In the genomic region with DNA sequence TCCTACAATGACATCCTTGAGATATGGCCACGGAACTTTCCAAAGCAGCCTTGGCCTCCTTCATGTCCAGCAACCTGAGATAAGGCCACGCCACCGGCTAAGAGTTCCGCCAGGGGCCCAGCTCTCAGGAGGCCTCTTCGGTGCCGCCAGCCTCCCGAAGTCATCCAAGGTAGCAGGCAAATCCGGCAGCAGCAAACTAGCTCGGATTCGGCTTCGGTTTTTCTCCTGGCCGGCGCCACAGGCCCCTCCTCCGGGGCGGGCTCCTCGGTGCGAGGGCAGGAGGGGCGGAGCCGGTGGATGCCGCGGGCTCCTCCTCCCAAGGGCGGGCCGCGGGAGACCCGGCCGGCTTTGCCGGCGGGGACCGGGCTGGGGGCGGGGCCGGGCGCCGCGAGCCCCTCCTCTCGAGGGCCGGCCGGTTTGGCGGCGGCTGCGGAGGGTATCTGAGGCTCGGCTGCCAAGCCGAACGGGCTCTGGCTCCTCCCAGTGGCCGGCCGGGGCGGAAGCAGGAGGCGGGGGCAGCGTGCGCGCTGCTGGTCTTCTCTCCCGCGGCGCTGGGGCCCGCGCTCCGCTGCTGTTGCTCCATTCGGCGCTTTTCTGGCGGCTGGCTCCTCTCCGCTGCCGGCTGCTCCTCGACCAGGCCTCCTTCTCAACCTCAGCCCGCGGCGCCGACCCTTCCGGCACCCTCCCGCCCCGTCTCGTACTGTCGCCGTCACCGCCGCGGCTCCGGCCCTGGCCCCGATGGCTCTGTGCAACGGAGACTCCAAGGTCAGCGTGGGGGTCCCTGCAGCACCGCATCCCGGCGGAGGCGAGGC, we compare ENCODE assay signal across 1 cellular context.
TF ChIP-seq lines count a peak whose summit lies in the region.

GMPS (plus strand) TSS at position 518 of the 812 bp plus-strand sequence; CDS start at position 739, 221 bp downstream.

TF ChIP-seq in HepG2, 621 proteins besides CTCF, POLR2A, EP300 and RAD21 (continued from another document and continues in another):
- TF ChIP-seq, protein P1, sequence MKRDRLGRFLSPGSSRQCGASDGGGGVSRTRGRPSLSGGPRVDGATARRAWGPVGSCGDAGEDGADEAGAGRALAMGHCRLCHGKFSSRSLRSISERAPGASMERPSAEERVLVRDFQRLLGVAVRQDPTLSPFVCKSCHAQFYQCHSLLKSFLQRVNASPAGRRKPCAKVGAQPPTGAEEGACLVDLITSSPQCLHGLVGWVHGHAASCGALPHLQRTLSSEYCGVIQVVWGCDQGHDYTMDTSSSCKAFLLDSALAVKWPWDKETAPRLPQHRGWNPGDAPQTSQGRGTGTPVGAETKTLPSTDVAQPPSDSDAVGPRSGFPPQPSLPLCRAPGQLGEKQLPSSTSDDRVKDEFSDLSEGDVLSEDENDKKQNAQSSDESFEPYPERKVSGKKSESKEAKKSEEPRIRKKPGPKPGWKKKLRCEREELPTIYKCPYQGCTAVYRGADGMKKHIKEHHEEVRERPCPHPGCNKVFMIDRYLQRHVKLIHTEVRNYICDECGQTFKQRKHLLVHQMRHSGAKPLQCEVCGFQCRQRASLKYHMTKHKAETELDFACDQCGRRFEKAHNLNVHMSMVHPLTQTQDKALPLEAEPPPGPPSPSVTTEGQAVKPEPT (CRISPR knock-in tag; IDR thresholded peaks at IDR 0.05; ENCODE audit: low read depth): peak; percentile 58; the same call in 1 of the 2 replicates
- TF ChIP-seq IKZF4 (CRISPR knock-in tag; IDR thresholded peaks at IDR 0.05; ENCODE audit: borderline replicate concordance, low read depth, not compliant biosample characterization) (peak; percentile 31), KLF16 (CRISPR knock-in tag; IDR thresholded peaks at IDR 0.05) (peak in 1 of 2 experiments; percentile 64; a peak in 2 of 4 replicates), SMAD9 (CRISPR knock-in tag; IDR thresholded peaks at IDR 0.05) (0 out of 2 replicates have a peak, but pooled peaks have one; percentile 57), ZNF12 (CRISPR knock-in tag; IDR thresholded peaks at IDR 0.05) (peak; percentile 45; the same call in 1 of the 2 replicates), ZNF546 (CRISPR knock-in tag; conservative IDR thresholded peaks at IDR 0.05) (no peak; the same call in 1 of the 2 replicates), ZNF781 (CRISPR knock-in tag; IDR thresholded peaks at IDR 0.05; ENCODE audit: borderline replicate concordance, not compliant biosample characterization) (peak; percentile 13), PRMT3 (CRISPR knock-in tag; IDR thresholded peaks at IDR 0.05; ENCODE audit: borderline replicate concordance, low read depth) (no peak), MYNN (CRISPR knock-in tag; IDR thresholded peaks at IDR 0.05; ENCODE audit: low read depth) (no peak), MIXL1 (CRISPR knock-in tag; IDR thresholded peaks at IDR 0.05) (no peak; the same call in 1 of the 2 replicates), ZMYM2 (CRISPR knock-in tag; IDR thresholded peaks at IDR 0.05) (peak; percentile 34; the same call in 1 of the 2 replicates), PHF8 (CRISPR knock-in tag; IDR thresholded peaks at IDR 0.05) (peak; percentile 65), FIP1L1 (IDR thresholded peaks at IDR 0.05; ENCODE audit: borderline replicate concordance, insufficient read depth, low read depth, low read length) (no peak), ZNF619 (CRISPR knock-in tag; IDR thresholded peaks at IDR 0.05) (no peak), KLF12 (CRISPR knock-in tag; IDR thresholded peaks at IDR 0.05; ENCODE audit: borderline replicate concordance) (0 out of 2 replicates have a peak, but pooled peaks have one; percentile 7), ZNF143 (CRISPR knock-in tag; IDR thresholded peaks at IDR 0.05) (no peak), ZNF142 (CRISPR knock-in tag; IDR thresholded peaks at IDR 0.05) (no peak), ZNF672 (CRISPR knock-in tag; IDR thresholded peaks at IDR 0.05) (no peak), ZNF501 (CRISPR knock-in tag; IDR thresholded peaks at IDR 0.05) (peak; percentile 68), PITX1 (CRISPR knock-in tag; IDR thresholded peaks at IDR 0.05) (0 out of 2 replicates have a peak, but pooled peaks have one; percentile 9), SP4 (CRISPR knock-in tag; IDR thresholded peaks at IDR 0.05) (peak; percentile 96), ZNF292 (CRISPR knock-in tag; IDR thresholded peaks at IDR 0.05; ENCODE audit: borderline replicate concordance, low read depth) (peak; percentile 45; the same call in 1 of the 2 replicates), FOXP1 (IDR thresholded peaks at IDR 0.05) (no peak), FOXP1 (CRISPR knock-in tag; IDR thresholded peaks at IDR 0.05) (no peak), REPIN1 (CRISPR knock-in tag; IDR thresholded peaks at IDR 0.05; ENCODE audit: borderline replicate concordance, low read depth) (0 out of 2 replicates have a peak, but pooled peaks have one; percentile 16), SP1 (IDR thresholded peaks at IDR 0.05) (no peak), SP1 (CRISPR knock-in tag; IDR thresholded peaks at IDR 0.05) (peak; percentile 80), MXI1 (IDR thresholded peaks at IDR 0.05; ENCODE audit: borderline replicate concordance, low read depth, low read length) (peak; percentile 79), FOXJ3 (CRISPR knock-in tag; IDR thresholded peaks at IDR 0.05; ENCODE audit: borderline replicate concordance) (no peak), ZNF510 (CRISPR knock-in tag; IDR thresholded peaks at IDR 0.05; ENCODE audit: low read depth) (no peak; the same call in 1 of the 2 replicates), ZNF589 (CRISPR knock-in tag; conservative IDR thresholded peaks at IDR 0.05) (no peak; the same call in 1 of the 2 replicates), FOXA1 (IDR thresholded peaks at IDR 0.05) (no peak), FOXA1 (CRISPR knock-in tag; IDR thresholded peaks at IDR 0.05) (no peak; the same call in 1 of the 2 replicates), ZNF747 (CRISPR knock-in tag; IDR thresholded peaks at IDR 0.05; ENCODE audit: borderline replicate concordance) (0 out of 2 replicates have a peak, but pooled peaks have one; percentile 31), ZNF552 (CRISPR knock-in tag; IDR thresholded peaks at IDR 0.05; ENCODE audit: borderline replicate concordance) (no peak), SOX13 (IDR thresholded peaks at IDR 0.05) (no peak), SOX13 (CRISPR knock-in tag; conservative IDR thresholded peaks at IDR 0.05 in 1 of 2, IDR thresholded peaks at IDR 0.05 in 1 of 2) (no peak; a peak in 1 of 4 replicates), JDP2 (CRISPR knock-in tag; IDR thresholded peaks at IDR 0.05; ENCODE audit: borderline replicate concordance) (no peak), MATR3 (CRISPR knock-in tag; IDR thresholded peaks at IDR 0.05) (no peak), RFXANK (CRISPR knock-in tag; IDR thresholded peaks at IDR 0.05) (no peak), CHD4 (IDR thresholded peaks at IDR 0.05; ENCODE audit: borderline replicate concordance, low read length) (no peak)
- TF ChIP-seq, protein P2, sequence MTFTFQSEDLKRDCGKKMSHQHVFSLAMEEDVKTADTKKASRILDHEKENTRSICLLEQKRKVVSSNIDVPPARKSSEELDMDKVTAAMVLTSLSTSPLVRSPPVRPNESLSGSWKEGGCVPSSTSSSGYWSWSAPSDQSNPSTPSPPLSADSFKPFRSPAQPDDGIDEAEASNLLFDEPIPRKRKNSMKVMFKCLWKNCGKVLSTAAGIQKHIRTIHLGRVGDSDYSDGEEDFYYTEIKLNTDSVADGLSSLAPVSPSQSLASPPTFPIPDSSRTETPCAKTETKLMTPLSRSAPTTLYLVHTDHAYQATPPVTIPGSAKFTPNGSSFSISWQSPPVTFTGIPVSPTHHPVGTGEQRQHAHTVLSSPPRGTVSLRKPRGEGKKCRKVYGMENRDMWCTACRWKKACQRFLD (CRISPR knock-in tag; IDR thresholded peaks at IDR 0.05; ENCODE audit: borderline replicate concordance): 0 out of 2 replicates have a peak, but pooled peaks have one; percentile 38
- TF ChIP-seq, protein P3, sequence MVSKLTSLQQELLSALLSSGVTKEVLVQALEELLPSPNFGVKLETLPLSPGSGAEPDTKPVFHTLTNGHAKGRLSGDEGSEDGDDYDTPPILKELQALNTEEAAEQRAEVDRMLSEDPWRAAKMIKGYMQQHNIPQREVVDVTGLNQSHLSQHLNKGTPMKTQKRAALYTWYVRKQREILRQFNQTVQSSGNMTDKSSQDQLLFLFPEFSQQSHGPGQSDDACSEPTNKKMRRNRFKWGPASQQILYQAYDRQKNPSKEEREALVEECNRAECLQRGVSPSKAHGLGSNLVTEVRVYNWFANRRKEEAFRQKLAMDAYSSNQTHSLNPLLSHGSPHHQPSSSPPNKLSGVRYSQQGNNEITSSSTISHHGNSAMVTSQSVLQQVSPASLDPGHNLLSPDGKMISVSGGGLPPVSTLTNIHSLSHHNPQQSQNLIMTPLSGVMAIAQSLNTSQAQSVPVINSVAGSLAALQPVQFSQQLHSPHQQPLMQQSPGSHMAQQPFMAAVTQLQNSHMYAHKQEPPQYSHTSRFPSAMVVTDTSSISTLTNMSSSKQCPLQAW (CRISPR knock-in tag; IDR thresholded peaks at IDR 0.05): peak; percentile 66; the same call in 1 of the 2 replicates
- TF ChIP-seq, protein P4, sequence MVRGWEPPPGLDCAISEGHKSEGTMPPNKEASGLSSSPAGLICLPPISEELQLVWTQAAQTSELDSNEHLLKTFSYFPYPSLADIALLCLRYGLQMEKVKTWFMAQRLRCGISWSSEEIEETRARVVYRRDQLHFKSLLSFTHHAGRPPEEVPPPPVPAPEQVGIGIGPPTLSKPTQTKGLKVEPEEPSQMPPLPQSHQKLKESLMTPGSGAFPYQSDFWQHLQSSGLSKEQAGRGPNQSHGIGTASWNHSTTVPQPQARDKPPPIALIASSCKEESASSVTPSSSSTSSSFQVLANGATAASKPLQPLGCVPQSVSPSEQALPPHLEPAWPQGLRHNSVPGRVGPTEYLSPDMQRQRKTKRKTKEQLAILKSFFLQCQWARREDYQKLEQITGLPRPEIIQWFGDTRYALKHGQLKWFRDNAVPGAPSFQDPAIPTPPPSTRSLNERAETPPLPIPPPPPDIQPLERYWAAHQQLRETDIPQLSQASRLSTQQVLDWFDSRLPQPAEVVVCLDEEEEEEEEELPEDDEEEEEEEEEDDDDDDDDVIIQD (CRISPR knock-in tag; IDR thresholded peaks at IDR 0.05; ENCODE audit: low read depth): peak; percentile 74; the same call in 1 of the 2 replicates
